In genomic region chr22:25448435-25449051, GRCh38 we compare ENCODE assay signal across 8 cellular contexts.
DNase-seq lines count a peak whose midpoint lies in the region; TF ChIP-seq lines count a peak whose summit lies in the region.

No MANE protein-coding gene starts in this region.

- no peaks in the 10 kb centered on the region for H3K27me3 ChIP-seq in ascending aorta
- no peaks in the 10 kb centered on the region for H3K27me3 ChIP-seq in iPS-18a (ENCODE audit: control insufficient read depth, insufficient read depth, low read length)
- no peaks in the 10 kb centered on the region for H3K27me3 ChIP-seq in skeletal muscle tissue (ENCODE audit: control insufficient read depth in 3 of 3, insufficient read depth in 3 of 3, low read length in 3 of 3)

- H3K4me1 ChIP-seq in ascending aorta (peaks cover 5 to 17% of the 10 kb centered on the region in 2 donors), iPS-18a (ENCODE audit: control insufficient read depth, low read depth, low read length) (peaks cover 6% of the 10 kb centered on the region), skeletal muscle tissue (ENCODE audit: control insufficient read depth in 3 of 3, insufficient read depth in 3 of 3, low read length in 3 of 3) (peaks cover 10 to 23% (median 15%) of the 10 kb centered on the region in 3 donors)

- H3K27ac ChIP-seq in ascending aorta = peak overlapping the region; percentile 80 to 81
- peak overlapping the region; percentile 15 for H3K27ac ChIP-seq in iPS-18a (ENCODE audit: low read length)
- peak overlapping the region; percentile 61 for H3K27ac ChIP-seq in skeletal muscle tissue (ENCODE audit: low read depth, low read length)

- peak overlapping the region; percentile 76 to 95 for H3K4me3 ChIP-seq in ascending aorta
- peak overlapping the region; percentile 69 for H3K4me3 ChIP-seq in iPS-18a (ENCODE audit: low read length)
- H3K4me3 ChIP-seq in skeletal muscle tissue (ENCODE audit: low read length in 3 of 3) = peak overlapping the region; percentile 82 to 95 (median 88)

- in situ Hi-C loops in ACHN (cut with HindIII; ENCODE audit: low pct_ligation_motif_present, low pct_unique_long_range_greater_than_20kb, low sequenced_read_pairs) = no loop called here
- in situ Hi-C loops in GM13976 (cut with MboI; ENCODE audit: low sequenced_read_pairs, unreplicated experiment) = no loop called here

- TF ChIP-seq CTCF in GM13976 (IDR thresholded peaks at IDR 0.05; ENCODE audit: borderline replicate concordance, control extremely low read depth, extremely low read depth, insufficient read depth, missing control alignments) (no peak), ascending aorta (IDR thresholded peaks at IDR 0.05) (no peak)

- intact Hi-C loops in ascending aorta (cut with DNase I) = loop anchor here (5.0 kb wide), 2 partner anchors 254 to 324 kb away; no protein-coding TSS in a partner anchor

- DNase-seq in ACHN (peak; percentile 7), GM13976 (ENCODE audit: low spot score) (peak; percentile 56), Kasumi-1 (lab: John Stamatoyannopoulos, UW) (peak; percentile 5 to 20), ascending aorta (ENCODE audit: low spot score in 2 of 2) (no peak), foreskin melanocyte (no peak), AML-193 (lab: John Stamatoyannopoulos, UW) (no peak)

- H3K36me3 ChIP-seq in ascending aorta (peaks cover 0 to 3% of the 10 kb centered on the region in 2 donors), iPS-18a (ENCODE audit: control insufficient read depth, low read depth, low read length) (peaks cover 5% of the 10 kb centered on the region), skeletal muscle tissue (ENCODE audit: control insufficient read depth in 3 of 3, insufficient read depth in 3 of 3, low read length in 3 of 3) (peaks cover 0 to under 1% (median 0%) of the 10 kb centered on the region in 3 donors)

- H3K9ac ChIP-seq in iPS-18a (ENCODE audit: low read length) (peak overlapping the region; percentile 73), skeletal muscle tissue (ENCODE audit: low read depth in 1 of 3, low read length in 3 of 3) (peak overlapping the region; percentile 88 to 90 (median 89))

- no peaks in the 10 kb centered on the region for H3K9me3 ChIP-seq in ascending aorta
- no peaks in the 10 kb centered on the region for H3K9me3 ChIP-seq in iPS-18a (ENCODE audit: control insufficient read depth, low read depth, low read length)
- H3K9me3 ChIP-seq in skeletal muscle tissue (ENCODE audit: control insufficient read depth in 3 of 3, low read length in 3 of 3) = no peaks in the 10 kb centered on the region

Comparison
In these comparisons a context has a peak if more than half of its experiments do, and no peak if none do; other contexts are left out.
1. DNase-seq: peak in ACHN (single experiment), GM13976 (single experiment) and Kasumi-1 (2 of 2); none in ascending aorta (0 of 2), foreskin melanocyte (single experiment) and AML-193 (0 of 2).
2. H3K27ac ChIP-seq: peak in every context shown above with its lines; median percentile 80 in ascending aorta; 61 in skeletal muscle tissue; 15 in iPS-18a.
3. Peak in every context shown above with its lines, with median percentiles within 50 percentile points of each other: H3K4me3 ChIP-seq.